ENCODE assay signal across 8 cellular contexts in genomic region chr2:9843229-9844035, GRCh38. TPM values are rescaled to one million over a fixed set of nuclear protein-coding genes. Genes with fewer than 3 reads are reported as not detected.
A peak's percentile ranks its signal among the peaks of the same experiment; 100 is the strongest.
DNase-seq lines count a peak whose midpoint lies in the region; ATAC-seq, FAIRE-seq and TF ChIP-seq lines count a peak whose summit lies in the region.

Gene TAF1B, plus strand, starts transcription at chr2:9843474. Its CDS starts 68 bp downstream, at chr2:9843542.

- H3K4me3 ChIP-seq in RWPE2 (ENCODE audit: severe bottlenecking) (peak within 1 kb of the TSS; percentile 55), fibroblast of the aortic adventitia (ENCODE audit: low read depth, low read length) (peak within 1 kb of the TSS; percentile 79)

- peaks cover 39% of the 10 kb centered on the region for H3K36me3 Mint-ChIP-seq in activated T-helper 2 cell treated with anti-CD3 and anti-CD28 coated beads, Interferon-gamma antibody, Interleukin-2, Interleukin-4, amounts not matched to agents 10 μg/mL and 5 μg/mL and 100 μg/mL, durations not matched to agents 14 hours and 24 hours and 36 hours (ENCODE audit: low read depth)
- peaks cover 28% of the 10 kb centered on the region for H3K36me3 Mint-ChIP-seq in nephron progenitor cell (ENCODE audit: low read depth)

- H3K36me3 ChIP-seq in RWPE2 (ENCODE audit: low read depth), result peaks cover 27% of the 10 kb centered on the region

- H3K4me1 Mint-ChIP-seq in activated T-helper 2 cell treated with anti-CD3 and anti-CD28 coated beads, Interferon-gamma antibody, Interleukin-2, Interleukin-4, amounts not matched to agents 10 μg/mL and 5 μg/mL and 100 μg/mL, durations not matched to agents 14 hours and 24 hours and 36 hours (ENCODE audit: low read depth), result peaks cover 47% of the 10 kb centered on the region
- peaks cover 26% of the 10 kb centered on the region for H3K4me1 Mint-ChIP-seq in nephron progenitor cell
- peaks cover 52% of the 10 kb centered on the region for H3K4me1 Mint-ChIP-seq in stimulated activated naive CD8-positive, alpha-beta T cell treated with anti-CD3 and anti-CD28 coated beads, Interleukin-15, amount 100 ng/mL, for 72 hours

- H3K27ac Mint-ChIP-seq in activated T-helper 2 cell treated with anti-CD3 and anti-CD28 coated beads, Interferon-gamma antibody, Interleukin-2, Interleukin-4, amounts not matched to agents 10 μg/mL and 5 μg/mL and 100 μg/mL, durations not matched to agents 14 hours and 24 hours and 36 hours, result peak within 1 kb of the TSS; percentile 89
- H3K27ac Mint-ChIP-seq in nephron progenitor cell, result peak within 1 kb of the TSS; percentile 97
- H3K27ac Mint-ChIP-seq in stimulated activated naive CD8-positive, alpha-beta T cell treated with anti-CD3 and anti-CD28 coated beads, Interleukin-15, amount 100 ng/mL, for 72 hours, result peak within 1 kb of the TSS; percentile 85 to 99

- DNase-seq in ELR (ENCODE audit: low read depth) (peak; percentile 95), H54 (ENCODE audit: insufficient read length, low spot score) (peak; percentile 91), LoVo (ENCODE audit: low spot score) (peak; percentile 93), RWPE2 (ENCODE audit: low spot score) (peak; percentile 93), fibroblast of the aortic adventitia (ENCODE audit: low read depth) (peak; percentile 89), nephron progenitor cell (peak; percentile 91)
- peak; percentile 91 for DNase-seq in activated T-helper 2 cell treated with anti-CD3 and anti-CD28 coated beads, Interferon-gamma antibody, Interleukin-2, Interleukin-4, amounts not matched to agents 10 μg/mL and 5 μg/mL and 100 μg/mL, durations not matched to agents 14 hours and 24 hours and 36 hours (ENCODE audit: low spot score)
- DNase-seq in stimulated activated naive CD8-positive, alpha-beta T cell treated with anti-CD3 and anti-CD28 coated beads, Interleukin-15, amount 100 ng/mL, for 72 hours, result peak; percentile 91

- intact Hi-C loops in activated T-helper 2 cell treated with anti-CD3 and anti-CD28 coated beads, Interferon-gamma antibody, Interleukin-2, Interleukin-4, amounts not matched to agents 10 μg/mL and 5 μg/mL and 100 μg/mL, durations not matched to agents 14 hours and 24 hours and 36 hours (cut with micrococcal nuclease), result loop anchor here (1.0 to 10.0 kb wide), 10 partner anchors 13 to 1311 kb away; partner anchors contain the start of genes CPSF3, GRHL1, ITGB1BP1 and ODC1

- peak; percentile 81 for ATAC-seq in RWPE2 (ENCODE audit: low read depth)
- peak; percentile 94 for ATAC-seq in stimulated activated naive CD8-positive, alpha-beta T cell treated with anti-CD3 and anti-CD28 coated beads, Interleukin-15, amount 100 ng/mL, for 72 hours

- peak; percentile 86 for FAIRE-seq in H54 (lab: Jason Lieb, UNC)

- H3K4me3 Mint-ChIP-seq in activated T-helper 2 cell treated with anti-CD3 and anti-CD28 coated beads, Interferon-gamma antibody, Interleukin-2, Interleukin-4, amounts not matched to agents 10 μg/mL and 5 μg/mL and 100 μg/mL, durations not matched to agents 14 hours and 24 hours and 36 hours (ENCODE audit: low read depth), result peak within 1 kb of the TSS; percentile 88
- peak within 1 kb of the TSS; percentile 90 for H3K4me3 Mint-ChIP-seq in nephron progenitor cell
- peak within 1 kb of the TSS; percentile 83 to 88 for H3K4me3 Mint-ChIP-seq in stimulated activated naive CD8-positive, alpha-beta T cell treated with anti-CD3 and anti-CD28 coated beads, Interleukin-15, amount 100 ng/mL, for 72 hours

- peak; percentile 41 for TF ChIP-seq CTCF in RWPE2 (IDR thresholded peaks at IDR 0.05; ENCODE audit: poor library complexity, severe bottlenecking)
- peak; percentile 43 for TF ChIP-seq CTCF in fibroblast of the aortic adventitia (IDR thresholded peaks at IDR 0.05; ENCODE audit: insufficient read depth, low read length)
- TF ChIP-seq CTCF in nephron progenitor cell (IDR thresholded peaks at IDR 0.05), result no peak

- H3K4me1 ChIP-seq in RWPE2 (ENCODE audit: insufficient read depth, poor library complexity, severe bottlenecking), result peaks cover 46% of the 10 kb centered on the region

- H3K9me3 Mint-ChIP-seq in activated T-helper 2 cell treated with anti-CD3 and anti-CD28 coated beads, Interferon-gamma antibody, Interleukin-2, Interleukin-4, amounts not matched to agents 10 μg/mL and 5 μg/mL and 100 μg/mL, durations not matched to agents 14 hours and 24 hours and 36 hours, result no peaks in the 10 kb centered on the region
- H3K9me3 Mint-ChIP-seq in nephron progenitor cell, result no peaks in the 10 kb centered on the region
- H3K9me3 Mint-ChIP-seq in stimulated activated naive CD8-positive, alpha-beta T cell treated with anti-CD3 and anti-CD28 coated beads, Interleukin-15, amount 100 ng/mL, for 72 hours, result no peaks in the 10 kb centered on the region

- H3K9me3 ChIP-seq in RWPE2 (ENCODE audit: severe bottlenecking), result no peaks in the 10 kb centered on the region

- peak; percentile 76 for TF ChIP-seq POLR2A in H54 (IDR thresholded peaks at IDR 0.05; ENCODE audit: low read depth, low read length)

- no peaks in the 10 kb centered on the region for H3K27me3 Mint-ChIP-seq in activated T-helper 2 cell treated with anti-CD3 and anti-CD28 coated beads, Interferon-gamma antibody, Interleukin-2, Interleukin-4, amounts not matched to agents 10 μg/mL and 5 μg/mL and 100 μg/mL, durations not matched to agents 14 hours and 24 hours and 36 hours (ENCODE audit: low read depth)
- no peaks in the 10 kb centered on the region for H3K27me3 Mint-ChIP-seq in nephron progenitor cell (ENCODE audit: low read depth, poor library complexity)
- peaks cover 8% of the 10 kb centered on the region for H3K27me3 Mint-ChIP-seq in stimulated activated naive CD8-positive, alpha-beta T cell treated with anti-CD3 and anti-CD28 coated beads, Interleukin-15, amount 100 ng/mL, for 72 hours

- H3K27me3 ChIP-seq in RWPE2 (ENCODE audit: insufficient read depth, poor library complexity, severe bottlenecking), result no peaks in the 10 kb centered on the region

- peak within 1 kb of the TSS; percentile 90 for H3K27ac ChIP-seq in RWPE2 (ENCODE audit: poor library complexity, severe bottlenecking)

RNA-seq across cellular contexts. Expression of gene TAF1B, which starts in this region (rescaled TPM):
- 29.3 and 32.4 TPM in 2 replicates for total RNA-seq in activated T-helper 2 cell treated with anti-CD3 and anti-CD28 coated beads, Interferon-gamma antibody, Interleukin-2, Interleukin-4, amounts not matched to agents 10 μg/mL and 5 μg/mL and 100 μg/mL, durations not matched to agents 14 hours and 24 hours and 36 hours
- total RNA-seq in fibroblast of the aortic adventitia (ENCODE audit: low replicate concordance), result 44.0 and 49.3 TPM in 2 replicates

Comparison
In these comparisons a context has a peak if more than half of its experiments do, and no peak if none do; other contexts are left out.
1. Peak in every context shown above with its lines: DNase-seq, ATAC-seq, H3K4me3 ChIP-seq and H3K27ac ChIP-seq.